Comparison of ENCODE assay signal across 8 cellular contexts in genomic region chr1:55378582-55378981, GRCh38.
DNase-seq lines count a peak whose midpoint lies in the region; ATAC-seq and TF ChIP-seq lines count a peak whose summit lies in the region.

No MANE protein-coding gene starts in this region.

- H3K27me3 ChIP-seq in Karpas-422 (ENCODE audit: low read length): no peaks in the 10 kb centered on the region
- H3K27me3 ChIP-seq in liver (ENCODE audit: control insufficient read depth in 4 of 4, insufficient read depth in 4 of 4, low read length in 3 of 4): no peaks in the 10 kb centered on the region

- H3K9ac ChIP-seq in Karpas-422 (ENCODE audit: low read length): no peak overlapping the region
- H3K9ac ChIP-seq in liver (ENCODE audit: low read depth in 1 of 2, low read length in 2 of 2): no peak overlapping the region

- DNase-seq in NCI-H748 (lab: John Stamatoyannopoulos, UW; ENCODE audit: unreplicated experiment): peak; percentile 17
- DNase-seq in NCI-H748 treated with DMSO at 0.1 percent for 48 hours (lab: John Stamatoyannopoulos, UW): no peak
- peak; percentile 73 for DNase-seq in Karpas-422
- peak; percentile 56 for DNase-seq in amniotic epithelial cell (ENCODE audit: low read depth)
- no peak for DNase-seq in KG1 (lab: John Stamatoyannopoulos, UW)

- peak; percentile 57 to 78 for TF ChIP-seq RAD21 in liver (IDR thresholded peaks at IDR 0.05)

- H3K36me3 ChIP-seq in Karpas-422 (ENCODE audit: insufficient read depth, low read length): no peaks in the 10 kb centered on the region
- no peaks in the 10 kb centered on the region for H3K36me3 ChIP-seq in liver (ENCODE audit: control insufficient read depth in 4 of 4, insufficient read depth in 3 of 4, low read depth in 1 of 4, low read length in 3 of 4)

- H3K4me1 ChIP-seq in Karpas-422 (ENCODE audit: low read length): no peaks in the 10 kb centered on the region
- H3K4me1 ChIP-seq in liver (ENCODE audit: control insufficient read depth in 4 of 4, insufficient read depth in 4 of 4, low read length in 3 of 4): peaks cover 0 to 3% (median 1%) of the 10 kb centered on the region in 4 donors

- no peaks in the 10 kb centered on the region for H3K79me2 ChIP-seq in Karpas-422 (ENCODE audit: low read length)

- H3K9me3 ChIP-seq in Karpas-422 (ENCODE audit: low read length): no peaks in the 10 kb centered on the region
- no peaks in the 10 kb centered on the region for H3K9me3 ChIP-seq in liver (ENCODE audit: control insufficient read depth in 4 of 4, low read length in 3 of 4)

- H3K4me2 ChIP-seq in Karpas-422 (ENCODE audit: low read depth, low read length, poor library complexity, severe bottlenecking): no peak overlapping the region

- WGBS in liver: 53% methylated on average over 10 of the region's 10 CpGs

- ATAC-seq in GM21423 (IDR thresholded peaks at IDR 0.05; ENCODE audit: unreplicated experiment) (no peak), GM18502 (IDR thresholded peaks at IDR 0.05; ENCODE audit: poor library complexity, unreplicated experiment) (no peak)

- H3K27ac ChIP-seq in Karpas-422 (ENCODE audit: low read length) (no peak overlapping the region), liver (ENCODE audit: low read depth in 1 of 2, low read length in 2 of 2) (no peak overlapping the region)

- H3K9me2 ChIP-seq in Karpas-422 (replicated peaks; ENCODE audit: insufficient read depth, low read length): no peaks in the 10 kb centered on the region

- H3K4me3 ChIP-seq in Karpas-422 (ENCODE audit: low read length) (no peak overlapping the region), liver (ENCODE audit: low read depth in 1 of 3, low read length in 3 of 3) (no peak overlapping the region)

- TF ChIP-seq CTCF in liver (IDR thresholded peaks at IDR 0.05; ENCODE audit: low read depth, low read length, missing input control): peak; percentile 26

- H4K20me1 ChIP-seq in Karpas-422 (ENCODE audit: insufficient read depth, low read depth, low read length): no peaks in the 10 kb centered on the region

- H2AFZ ChIP-seq in Karpas-422 (ENCODE audit: low read length): no peak overlapping the region

TF ChIP-seq in liver, 16 proteins besides CTCF, POLR2A, EP300 and RAD21:
- no peak for TF ChIP-seq MAX (IDR thresholded peaks at IDR 0.05)
- TF ChIP-seq ZBTB33 (IDR thresholded peaks at IDR 0.05): no peak
- no peak for TF ChIP-seq FOXA2 (IDR thresholded peaks at IDR 0.05)
- TF ChIP-seq RXRA (IDR thresholded peaks at IDR 0.05): no peak
- no peak for TF ChIP-seq HNF4A (conservative IDR thresholded peaks at IDR 0.05)
- TF ChIP-seq HNF4G (IDR thresholded peaks at IDR 0.05): no peak
- TF ChIP-seq REST (IDR thresholded peaks at IDR 0.05): no peak
- TF ChIP-seq FOXA1 (IDR thresholded peaks at IDR 0.05): no peak
- no peak for TF ChIP-seq JUND (IDR thresholded peaks at IDR 0.05)
- TF ChIP-seq GABPA (IDR thresholded peaks at IDR 0.05 in 1 of 2, conservative IDR thresholded peaks at IDR 0.05 in 1 of 2): no peak
- no peak for TF ChIP-seq YY1 (IDR thresholded peaks at IDR 0.05)
- no peak for TF ChIP-seq NR2F2 (IDR thresholded peaks at IDR 0.05)
- TF ChIP-seq TAF1 (conservative IDR thresholded peaks at IDR 0.05): no peak
- no peak for TF ChIP-seq EGR1 (IDR thresholded peaks at IDR 0.05; ENCODE audit: low read depth in 2 of 2)
- TF ChIP-seq SP1 (IDR thresholded peaks at IDR 0.05): no peak

Comparison
In these comparisons a context has a peak if more than half of its experiments do, and no peak if none do; other contexts are left out.
1. DNase-seq: peak in NCI-H748 (single experiment), Karpas-422 (single experiment) and amniotic epithelial cell (single experiment); none in NCI-H748 treated with DMSO at 0.1 percent for 48 hours (single experiment) and KG1 (single experiment).